In genomic region chr20:36835025-36835424, GRCh38 we compare ENCODE assay signal across 8 cellular contexts. TPM values are rescaled to one million over a fixed set of nuclear protein-coding genes. Genes with fewer than 3 reads are reported as not detected.
DNase-seq lines count a peak whose midpoint lies in the region; ATAC-seq and TF ChIP-seq lines count a peak whose summit lies in the region.

No MANE protein-coding gene starts in this region.

- DNase-seq in body of pancreas = no peak
- no peak for DNase-seq in AG20443 (ENCODE audit: low spot score)
- DNase-seq in cerebellar cortex (ENCODE audit: low spot score) = no peak
- no peak for DNase-seq in ACHN
- no peak for DNase-seq in NCI-H748 (lab: John Stamatoyannopoulos, UW; ENCODE audit: unreplicated experiment)

- no peaks in the 10 kb centered on the region for H3K27me3 ChIP-seq in HUES64 (ENCODE audit: insufficient read depth, low read length)
- H3K27me3 ChIP-seq in body of pancreas = no peaks in the 10 kb centered on the region
- H3K27me3 ChIP-seq in muscle layer of colon (ENCODE audit: control insufficient read depth in 1 of 2, insufficient read depth in 2 of 2, low read length in 2 of 2) = no peaks in the 10 kb centered on the region

- WGBS in HUES64 = 80% methylated on average over 4 of the region's 5 CpGs
- WGBS in body of pancreas, 2 donors = 40 to 63% methylated on average over 4 to 5 of the region's 5 CpGs

- intact Hi-C loops in body of pancreas (cut with DNase I) = no loop called here

- no peak for TF ChIP-seq POLR2A in body of pancreas (IDR thresholded peaks at IDR 0.05)

- in situ Hi-C loops in ACHN (cut with HindIII; ENCODE audit: low pct_ligation_motif_present, low pct_unique_long_range_greater_than_20kb, low sequenced_read_pairs) = no loop called here

- H3K4me1 ChIP-seq in HUES64 (ENCODE audit: insufficient read depth, low read length) (peaks cover 15% of the 10 kb centered on the region; the same call in 1 of the 2 replicates), body of pancreas (peaks cover 7% of the 10 kb centered on the region), muscle layer of colon (ENCODE audit: insufficient read depth, low read length) (peaks cover 62% of the 10 kb centered on the region)

- no peak for TF ChIP-seq CTCF in 22Rv1 (IDR thresholded peaks at IDR 0.05)
- TF ChIP-seq CTCF in body of pancreas (IDR thresholded peaks at IDR 0.05) = no peak

- no peaks in the 10 kb centered on the region for H3K9me3 ChIP-seq in HUES64 (ENCODE audit: insufficient read depth, low read depth, low read length)
- no peaks in the 10 kb centered on the region for H3K9me3 ChIP-seq in body of pancreas
- H3K9me3 ChIP-seq in muscle layer of colon (ENCODE audit: low read length) = no peaks in the 10 kb centered on the region

- peaks cover 9% of the 10 kb centered on the region for H3K36me3 ChIP-seq in HUES64 (ENCODE audit: insufficient read depth, low read length)
- H3K36me3 ChIP-seq in body of pancreas (replicated peaks in 1 of 2; ENCODE audit: insufficient read depth in 1 of 2, low read depth in 2 of 2) = peaks cover 0 to 2% of the 10 kb centered on the region in 2 donors
- peaks cover 19% of the 10 kb centered on the region for H3K36me3 ChIP-seq in muscle layer of colon (ENCODE audit: insufficient read depth, low read length)

- H3K27ac ChIP-seq in 22Rv1 (peak overlapping the region; percentile 83), HUES64 (ENCODE audit: low read depth, low read length) (peak overlapping the region; percentile 69), body of pancreas (peak overlapping the region in 3 of 4 donors; percentile 16 to 56 (median 17)), muscle layer of colon (ENCODE audit: low read depth, low read length) (peak overlapping the region; percentile 71)

- peak overlapping the region; percentile 55; the same call in 1 of the 2 replicates for H3K9ac ChIP-seq in HUES64 (ENCODE audit: low read depth, low read length)
- peak overlapping the region; percentile 32 for H3K9ac ChIP-seq in muscle layer of colon (ENCODE audit: low read length)

- ATAC-seq in body of pancreas = no peak

- H3K4me3 ChIP-seq in HUES64 (ENCODE audit: low read length) (no peak overlapping the region), body of pancreas (no peak overlapping the region), muscle layer of colon (ENCODE audit: low read depth in 1 of 2, low read length in 2 of 2) (peak overlapping the region; percentile 16 to 28)

RNA-seq across cellular contexts. Expression of gene TLDC2, which starts 40.9 kb away (rescaled TPM):
- polyA plus RNA-seq in HUES64 (2013, experiment 1 of 2) = 0.25 TPM
- polyA plus RNA-seq in HUES64 (2013, experiment 2 of 2) = 0.25 TPM
- not detected for total RNA-seq in body of pancreas

Comparison
In these comparisons a context has a peak if more than half of its experiments do, and no peak if none do; other contexts are left out.
1. H3K27ac ChIP-seq: peak in every context shown above with its lines; median percentile 83 in 22Rv1; 71 in muscle layer of colon; 69 in HUES64; 17 in body of pancreas.
2. H3K4me3 ChIP-seq: peak in muscle layer of colon (2 of 2); none in HUES64 (single experiment) and body of pancreas (0 of 2).